8 cellular contexts compared by ENCODE assay signal in genomic region chr22:38842512-38843200, GRCh38. TPM values are rescaled to one million over a fixed set of nuclear protein-coding genes. Genes with fewer than 3 reads are reported as not detected.
DNase-seq lines count a peak whose midpoint lies in the region; ATAC-seq and TF ChIP-seq lines count a peak whose summit lies in the region.

No MANE protein-coding gene starts in this region.

- intact Hi-C loops in activated CD4-positive, alpha-beta T cell treated with anti-CD3 and anti-CD28 coated beads, Interleukin-2, amount 10 ng/mL, durations not matched to agents 24 days and 14 days (cut with micrococcal nuclease), result loop anchor here (5.0 kb wide), 1 partner anchor 85 kb away; the partner anchor contains the start of gene SUN2

- H3K27ac Mint-ChIP-seq in activated CD4-positive, alpha-beta T cell treated with anti-CD3 and anti-CD28 coated beads, Interleukin-2, amount 10 ng/mL, durations not matched to agents 24 days and 14 days, result peak overlapping the region; percentile 52

- H3K36me3 Mint-ChIP-seq in activated CD4-positive, alpha-beta T cell treated with anti-CD3 and anti-CD28 coated beads, Interleukin-2, amount 10 ng/mL, durations not matched to agents 24 days and 14 days (ENCODE audit: low read depth), result no peaks in the 10 kb centered on the region

- no peak for TF ChIP-seq CTCF in suprapubic skin (IDR thresholded peaks at IDR 0.05)

- no peak for DNase-seq in activated CD4-positive, alpha-beta T cell treated with anti-CD3 and anti-CD28 coated beads, Interleukin-2, amount 10 ng/mL, durations not matched to agents 24 days and 14 days
- no peak for DNase-seq in activated CD4-positive, alpha-beta T cell treated with anti-CD3 and anti-CD28 coated beads, Interleukin-2, amount 50 U/mL, for 1 hour
- DNase-seq in adipocyte (ENCODE audit: low read depth) (no peak), suprapubic skin (ENCODE audit: low spot score in 2 of 2) (no peak), GM03348 (ENCODE audit: low spot score) (no peak), NCI-H446 (lab: John Stamatoyannopoulos, UW) (no peak)

- no peak for ATAC-seq in GM21515 (IDR thresholded peaks at IDR 0.05; ENCODE audit: unreplicated experiment)

- H3K9me3 ChIP-seq in adipocyte (ENCODE audit: control insufficient read depth, low read length) (no peaks in the 10 kb centered on the region), suprapubic skin (no peaks in the 10 kb centered on the region)

- peak overlapping the region; percentile 76 for H3K4me3 Mint-ChIP-seq in activated CD4-positive, alpha-beta T cell treated with anti-CD3 and anti-CD28 coated beads, Interleukin-2, amount 10 ng/mL, durations not matched to agents 24 days and 14 days

- peaks cover 61% of the 10 kb centered on the region for H3K27me3 Mint-ChIP-seq in activated CD4-positive, alpha-beta T cell treated with anti-CD3 and anti-CD28 coated beads, Interleukin-2, amount 10 ng/mL, durations not matched to agents 24 days and 14 days

- no peak for TF ChIP-seq POLR2A in suprapubic skin (IDR thresholded peaks at IDR 0.05)

- 55% methylated on average over 13 of the region's 34 CpGs for WGBS in suprapubic skin

- H3K9me3 Mint-ChIP-seq in activated CD4-positive, alpha-beta T cell treated with anti-CD3 and anti-CD28 coated beads, Interleukin-2, amount 10 ng/mL, durations not matched to agents 24 days and 14 days, result no peaks in the 10 kb centered on the region

- no peaks in the 10 kb centered on the region for H3K36me3 ChIP-seq in adipocyte (ENCODE audit: control insufficient read depth, insufficient read depth, low read length, severe bottlenecking)
- H3K36me3 ChIP-seq in suprapubic skin, result no peaks in the 10 kb centered on the region

- TF ChIP-seq EP300 in suprapubic skin (IDR thresholded peaks at IDR 0.05), result no peak

- H3K4me1 ChIP-seq in adipocyte (ENCODE audit: control insufficient read depth, insufficient read depth, low read length), result peaks cover 14% of the 10 kb centered on the region
- H3K4me1 ChIP-seq in suprapubic skin, result peaks cover 18% of the 10 kb centered on the region

- peak overlapping the region; percentile 81 for H3K9ac ChIP-seq in adipocyte (ENCODE audit: low read length)

- H3K27me3 ChIP-seq in adipocyte (replicated peaks; ENCODE audit: control insufficient read depth, insufficient read depth, low read length) (no peaks in the 10 kb centered on the region), layer of hippocampus (ENCODE audit: control insufficient read depth, insufficient read depth, low read length) (no peaks in the 10 kb centered on the region), suprapubic skin (peaks cover 39% of the 10 kb centered on the region)

- peaks cover 8% of the 10 kb centered on the region for H3K4me1 Mint-ChIP-seq in activated CD4-positive, alpha-beta T cell treated with anti-CD3 and anti-CD28 coated beads, Interleukin-2, amount 10 ng/mL, durations not matched to agents 24 days and 14 days

- H3K27ac ChIP-seq in layer of hippocampus (ENCODE audit: low read depth, low read length), result peak overlapping the region; percentile 48
- no peak overlapping the region for H3K27ac ChIP-seq in suprapubic skin

- H3K4me3 ChIP-seq in adipocyte (ENCODE audit: low read length) (peak overlapping the region; percentile 81), suprapubic skin (peak overlapping the region; percentile 58)

RNA-seq across cellular contexts. Expression of gene NPTXR, which starts 1.2 kb away (rescaled TPM):
- 0.98 and 1.0 TPM in 2 replicates for total RNA-seq in activated CD4-positive, alpha-beta T cell treated with anti-CD3 and anti-CD28 coated beads, Interleukin-2, amount 10 ng/mL, durations not matched to agents 24 days and 14 days
- 1 to 10 TPM; 1.0 to 2.4 (median 2.1) TPM for total RNA-seq in suprapubic skin

RNA-seq across cellular contexts. Expression of gene CBX6, which starts 29.4 kb away (rescaled TPM):
- total RNA-seq in activated CD4-positive, alpha-beta T cell treated with anti-CD3 and anti-CD28 coated beads, Interleukin-2, amount 10 ng/mL, durations not matched to agents 24 days and 14 days, result 178 and 180 TPM in 2 replicates
- 10 to 100 TPM; 11.5 to 31.4 (median 22.1) TPM for total RNA-seq in suprapubic skin

RNA-seq across cellular contexts. Expression of gene DNAL4, which starts 48.7 kb away (rescaled TPM):
- 5.5 and 6.3 TPM in 2 replicates for total RNA-seq in activated CD4-positive, alpha-beta T cell treated with anti-CD3 and anti-CD28 coated beads, Interleukin-2, amount 10 ng/mL, durations not matched to agents 24 days and 14 days
- 10 to 100 TPM; 21.8 to 27.7 (median 27.6) TPM for total RNA-seq in suprapubic skin
